In the genomic region with DNA sequence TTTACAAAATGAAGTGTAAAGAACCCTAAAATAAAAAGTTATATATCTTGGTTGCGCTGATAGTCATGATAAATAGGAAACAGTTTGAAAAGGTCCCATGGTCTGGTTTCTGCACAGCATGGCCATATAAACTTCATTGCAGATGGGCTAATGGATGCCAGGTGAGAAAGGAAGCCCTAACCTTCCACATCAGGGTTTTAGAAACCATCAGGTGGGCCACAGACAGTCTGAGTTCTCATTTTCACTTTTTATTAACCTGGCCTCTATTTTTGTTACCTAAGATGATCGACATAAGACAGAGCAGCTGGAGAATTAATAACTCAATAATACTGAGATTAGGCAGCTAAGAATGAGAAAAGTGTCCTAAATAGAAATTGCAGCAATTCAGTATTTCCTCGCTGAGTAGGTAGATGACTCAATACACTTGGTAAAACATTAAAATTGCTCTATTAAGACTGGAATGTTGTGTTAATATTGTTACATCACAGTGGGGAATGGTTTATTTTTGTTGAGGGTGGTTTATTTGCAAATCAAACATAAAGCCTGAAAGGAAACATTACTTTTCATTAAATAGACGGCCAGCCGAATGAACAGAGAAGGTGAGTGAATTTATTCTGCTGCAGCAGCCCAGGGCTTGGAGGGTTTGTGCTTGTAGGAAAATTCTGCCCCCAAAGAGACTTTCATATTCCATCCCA, we compare ENCODE assay signal across 15 cellular contexts. TPM values are rescaled to one million over a fixed set of nuclear protein-coding genes. Genes with fewer than 3 reads are reported as not detected.
DNase-seq lines count a peak whose midpoint lies in the region; TF ChIP-seq lines count a peak whose summit lies in the region.
"Had no signal": no experiment of that assay in that cellular context is flagged by ENCODE, and none has a peak within 500 bp of the region (broad histone marks: within the 10 kb centered on the region; RNA-seq: fewer than 3 reads in every experiment).

No MANE protein-coding gene starts in this region.

- DNase-seq in BJ (ENCODE audit: low read depth) (peak; percentile 37), NCI-H146 (lab: John Stamatoyannopoulos, UW) (peak; percentile 76), epithelial cell of prostate (ENCODE audit: low read depth, low spot score) (no peak), mesendoderm (no peak), dermis blood vessel endothelial cell (no peak), BE2C (no peak), posterior vena cava (ENCODE audit: low spot score) (no peak), HUDEP-2 (lab: John Stamatoyannopoulos, UW; ENCODE audit: unreplicated experiment in 76 of 76) (no peak)
- DNase-seq: activated CD4-positive, alpha-beta T cell treated with anti-CD3 and anti-CD28 coated beads for 48 hours; AML-193; colonic mucosa; GDM1; head of caudate nucleus; NCI-H1048 had no signal

- H3K23ac ChIP-seq in mesendoderm (ENCODE audit: low read length) = no peak overlapping the region

- no peaks in the 10 kb centered on the region for H3K79me2 ChIP-seq in mesendoderm (ENCODE audit: control insufficient read depth, insufficient read depth, low read length)

- no peak overlapping the region for H3K9ac ChIP-seq in mesendoderm (ENCODE audit: low read length)

- no peak overlapping the region for H4K8ac ChIP-seq in mesendoderm (ENCODE audit: low read depth, low read length)

- H3K4me1 ChIP-seq in mesendoderm (ENCODE audit: control insufficient read depth, low read depth, low read length) (peaks cover 8% of the 10 kb centered on the region), BE2C (peaks cover 9% of the 10 kb centered on the region)
- H3K4me1 ChIP-seq: colonic mucosa had no signal

- TF ChIP-seq CTCF in BJ (IDR thresholded peaks at IDR 0.05; ENCODE audit: insufficient read depth, low read depth, low read length) (no peak), BE2C (IDR thresholded peaks at IDR 0.05; ENCODE audit: low read depth, low read length) (no peak)

- POLR2A ChIA-PET in BJ (lab: Charles Lee) = no interaction called here

- no peak overlapping the region for H2AK5ac ChIP-seq in mesendoderm (ENCODE audit: low read length)

- H3K56ac ChIP-seq in mesendoderm (ENCODE audit: low read length) = no peak overlapping the region

- CTCF ChIA-PET in BJ (lab: Yijun Ruan, JAX) = no interaction called here

- no peaks in the 10 kb centered on the region for H3K36me3 ChIP-seq in BJ (ENCODE audit: control insufficient read depth, insufficient read depth, low read length)
- H3K36me3 ChIP-seq in mesendoderm (ENCODE audit: control insufficient read depth, insufficient read depth, low read length) = no peaks in the 10 kb centered on the region
- H3K36me3 ChIP-seq in BE2C = no peaks in the 10 kb centered on the region
- H3K36me3 ChIP-seq: colonic mucosa had no signal

- H3K18ac ChIP-seq in mesendoderm (ENCODE audit: low read length) = peak overlapping the region; percentile 75

- H2BK5ac ChIP-seq in mesendoderm (ENCODE audit: low read length) = no peak overlapping the region

- H2BK120ac ChIP-seq in mesendoderm (ENCODE audit: low read depth, low read length) = no peak overlapping the region

- H3K4me2 ChIP-seq in mesendoderm (ENCODE audit: low read length) = no peak overlapping the region

- H3K27me3 ChIP-seq in BJ (ENCODE audit: control insufficient read depth, insufficient read depth, low read length) = no peaks in the 10 kb centered on the region
- H3K27me3 ChIP-seq in mesendoderm (ENCODE audit: insufficient read depth, low read length, poor library complexity) = no peaks in the 10 kb centered on the region
- no peaks in the 10 kb centered on the region for H3K27me3 ChIP-seq in BE2C
- H3K27me3 ChIP-seq: colonic mucosa had no signal

- no CpG with 5 or more reads among the region's 5 CpGs for WGBS in mesendoderm (ENCODE audit: extremely low coverage, insufficient coverage, low lambda C conversion rate)

- intact Hi-C loops in posterior vena cava (cut with DNase I) = loop anchor here in 1 of 2 donors (2.0 kb wide), 1 partner anchor 15 kb away; no protein-coding TSS in a partner anchor

- H3K4ac ChIP-seq in mesendoderm (ENCODE audit: low read depth, low read length) = no peak overlapping the region

- H3K79me1 ChIP-seq in mesendoderm (ENCODE audit: low read length) = no peaks in the 10 kb centered on the region

- no peak overlapping the region for H3K4me3 ChIP-seq in BJ (ENCODE audit: low read depth, low read length)
- H3K4me3 ChIP-seq in mesendoderm (ENCODE audit: low read length) = no peak overlapping the region
- H3K4me3 ChIP-seq in BE2C (ENCODE audit: low read depth, low read length) = no peak overlapping the region
- H3K4me3 ChIP-seq: colonic mucosa, skin epidermis had no signal

- H2BK15ac ChIP-seq in mesendoderm (replicated peaks; ENCODE audit: low read depth) = no peak overlapping the region

- peak overlapping the region; percentile 9 for H3K27ac ChIP-seq in epithelial cell of prostate
- H3K27ac ChIP-seq in mesendoderm (ENCODE audit: low read depth, low read length) = no peak overlapping the region
- H3K27ac ChIP-seq: colonic mucosa had no signal

- H4K5ac ChIP-seq in mesendoderm (ENCODE audit: low read length) = no peak overlapping the region

- no peaks in the 10 kb centered on the region for H3K9me3 ChIP-seq in BE2C
- H3K9me3 ChIP-seq: colonic mucosa had no signal

RNA-seq across cellular contexts. Expression of a gene that starts 21.1 kb away (rescaled TPM):
- polyA plus RNA-seq in BJ (2011; rRNA removed) = 4.3 and 13.4 TPM in 2 replicates
- polyA minus RNA-seq in BJ (2011; rRNA and poly(A)+ RNA removed) = 1.5 TPM in 2 replicates
- polyA plus RNA-seq in mesendoderm (2013, experiment 1 of 2) = 7.9 TPM
- polyA plus RNA-seq in mesendoderm (2013, experiment 2 of 2) = 8.9 TPM
- total RNA-seq in dermis blood vessel endothelial cell (27.1 and 41.0 TPM in 2 replicates), posterior vena cava (10 to 100 TPM; 64.5 to 69.3 TPM)
- polyA plus RNA-seq in BE2C (2012; ENCODE audit: insufficient read depth, insufficient read length, low read depth) = 58.9 TPM

Comparison
In these comparisons a context has a peak if more than half of its experiments do, and no peak if none do; other contexts are left out.
1. DNase-seq: peak in BJ (single experiment) and NCI-H146 (single experiment); none in epithelial cell of prostate (single experiment), mesendoderm (single experiment), dermis blood vessel endothelial cell (single experiment), BE2C (single experiment), posterior vena cava (single experiment) and HUDEP-2 (0 of 76).